ENCODE assay signal across 1 cellular context in the genomic region with DNA sequence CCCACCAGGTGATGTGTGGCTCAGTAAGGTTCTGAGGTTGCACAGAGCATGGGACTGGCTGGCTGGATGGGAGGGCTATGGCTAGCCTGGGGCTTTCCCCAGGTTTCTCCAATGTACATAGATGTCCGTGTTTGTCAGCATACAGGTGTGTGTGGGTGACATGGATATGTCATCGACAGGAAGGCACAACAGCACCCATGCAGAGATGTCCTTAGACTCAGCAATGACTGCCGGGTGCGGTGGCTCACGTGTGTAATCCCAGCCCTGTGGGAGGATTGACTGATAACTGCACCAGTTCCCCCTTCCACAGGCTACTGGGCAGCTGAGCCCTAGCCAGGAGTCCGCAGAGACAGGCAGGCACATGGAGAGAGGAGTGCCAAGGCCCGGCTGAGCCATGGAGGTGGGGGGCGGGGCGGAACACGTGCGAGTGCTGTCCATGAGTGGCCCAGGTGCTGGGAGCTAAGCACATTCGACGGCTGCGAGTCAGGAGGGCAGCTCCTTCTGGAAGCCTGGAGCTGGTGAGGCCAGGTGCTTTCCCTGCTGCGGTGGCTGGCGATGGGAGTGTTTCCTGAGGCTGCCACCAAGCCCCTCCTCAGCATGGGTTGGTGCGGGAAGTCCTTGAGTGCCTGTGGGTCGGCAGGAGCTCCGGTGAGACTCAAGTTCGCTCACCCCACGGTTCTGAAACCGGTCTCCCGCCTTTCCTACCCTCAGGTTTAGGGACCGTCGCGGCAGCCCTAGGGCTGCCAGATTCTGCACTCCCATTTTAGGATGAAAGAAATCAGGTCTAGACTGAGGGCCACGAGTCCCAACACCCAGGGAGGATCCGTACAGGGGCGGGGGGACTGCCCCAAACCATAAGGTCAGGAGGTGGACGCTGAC.
TF ChIP-seq lines count a peak whose summit lies in the region.

No MANE protein-coding gene starts in this region.

TF ChIP-seq in WTC11, 78 proteins besides CTCF, POLR2A, EP300 and RAD21 (continues in another document):
- no peak for TF ChIP-seq GTF2I (CRISPR knock-in tag; conservative IDR thresholded peaks at IDR 0.05)
- TF ChIP-seq TEAD4 (CRISPR knock-in tag; IDR thresholded peaks at IDR 0.05) = no peak
- no peak for TF ChIP-seq CREM (CRISPR knock-in tag; IDR thresholded peaks at IDR 0.05)
- TF ChIP-seq, protein P1, sequence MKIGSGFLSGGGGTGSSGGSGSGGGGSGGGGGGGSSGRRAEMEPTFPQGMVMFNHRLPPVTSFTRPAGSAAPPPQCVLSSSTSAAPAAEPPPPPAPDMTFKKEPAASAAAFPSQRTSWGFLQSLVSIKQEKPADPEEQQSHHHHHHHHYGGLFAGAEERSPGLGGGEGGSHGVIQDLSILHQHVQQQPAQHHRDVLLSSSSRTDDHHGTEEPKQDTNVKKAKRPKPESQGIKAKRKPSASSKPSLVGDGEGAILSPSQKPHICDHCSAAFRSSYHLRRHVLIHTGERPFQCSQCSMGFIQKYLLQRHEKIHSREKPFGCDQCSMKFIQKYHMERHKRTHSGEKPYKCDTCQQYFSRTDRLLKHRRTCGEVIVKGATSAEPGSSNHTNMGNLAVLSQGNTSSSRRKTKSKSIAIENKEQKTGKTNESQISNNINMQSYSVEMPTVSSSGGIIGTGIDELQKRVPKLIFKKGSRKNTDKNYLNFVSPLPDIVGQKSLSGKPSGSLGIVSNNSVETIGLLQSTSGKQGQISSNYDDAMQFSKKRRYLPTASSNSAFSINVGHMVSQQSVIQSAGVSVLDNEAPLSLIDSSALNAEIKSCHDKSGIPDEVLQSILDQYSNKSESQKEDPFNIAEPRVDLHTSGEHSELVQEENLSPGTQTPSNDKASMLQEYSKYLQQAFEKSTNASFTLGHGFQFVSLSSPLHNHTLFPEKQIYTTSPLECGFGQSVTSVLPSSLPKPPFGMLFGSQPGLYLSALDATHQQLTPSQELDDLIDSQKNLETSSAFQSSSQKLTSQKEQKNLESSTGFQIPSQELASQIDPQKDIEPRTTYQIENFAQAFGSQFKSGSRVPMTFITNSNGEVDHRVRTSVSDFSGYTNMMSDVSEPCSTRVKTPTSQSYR (CRISPR knock-in tag; IDR thresholded peaks at IDR 0.05) = 0 out of 2 replicates have a peak, but pooled peaks have one; percentile 71
- TF ChIP-seq, protein P2, sequence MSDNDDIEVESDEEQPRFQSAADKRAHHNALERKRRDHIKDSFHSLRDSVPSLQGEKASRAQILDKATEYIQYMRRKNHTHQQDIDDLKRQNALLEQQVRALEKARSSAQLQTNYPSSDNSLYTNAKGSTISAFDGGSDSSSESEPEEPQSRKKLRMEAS (CRISPR knock-in tag; IDR thresholded peaks at IDR 0.05) = peak; percentile 93
- TF ChIP-seq, protein P3, sequence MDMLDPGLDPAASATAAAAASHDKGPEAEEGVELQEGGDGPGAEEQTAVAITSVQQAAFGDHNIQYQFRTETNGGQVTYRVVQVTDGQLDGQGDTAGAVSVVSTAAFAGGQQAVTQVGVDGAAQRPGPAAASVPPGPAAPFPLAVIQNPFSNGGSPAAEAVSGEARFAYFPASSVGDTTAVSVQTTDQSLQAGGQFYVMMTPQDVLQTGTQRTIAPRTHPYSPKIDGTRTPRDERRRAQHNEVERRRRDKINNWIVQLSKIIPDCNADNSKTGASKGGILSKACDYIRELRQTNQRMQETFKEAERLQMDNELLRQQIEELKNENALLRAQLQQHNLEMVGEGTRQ (CRISPR knock-in tag; IDR thresholded peaks at IDR 0.05) = no peak
- no peak for TF ChIP-seq SP1 (CRISPR knock-in tag; conservative IDR thresholded peaks at IDR 0.05)
- TF ChIP-seq ZNF423 (CRISPR knock-in tag; IDR thresholded peaks at IDR 0.05) = no peak
- TF ChIP-seq, protein P4, sequence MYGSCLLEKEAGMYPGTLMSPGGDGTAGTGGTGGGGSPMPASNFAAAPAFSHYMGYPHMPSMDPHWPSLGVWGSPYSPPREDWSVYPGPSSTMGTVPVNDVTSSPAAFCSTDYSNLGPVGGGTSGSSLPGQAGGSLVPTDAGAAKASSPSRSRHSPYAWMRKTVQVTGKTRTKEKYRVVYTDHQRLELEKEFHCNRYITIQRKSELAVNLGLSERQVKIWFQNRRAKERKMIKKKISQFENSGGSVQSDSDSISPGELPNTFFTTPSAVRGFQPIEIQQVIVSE (CRISPR knock-in tag; IDR thresholded peaks at IDR 0.05; ENCODE audit: borderline replicate concordance) = no peak
- no peak for TF ChIP-seq GABPB1 (CRISPR knock-in tag; IDR thresholded peaks at IDR 0.05)
- TF ChIP-seq, protein P5, sequence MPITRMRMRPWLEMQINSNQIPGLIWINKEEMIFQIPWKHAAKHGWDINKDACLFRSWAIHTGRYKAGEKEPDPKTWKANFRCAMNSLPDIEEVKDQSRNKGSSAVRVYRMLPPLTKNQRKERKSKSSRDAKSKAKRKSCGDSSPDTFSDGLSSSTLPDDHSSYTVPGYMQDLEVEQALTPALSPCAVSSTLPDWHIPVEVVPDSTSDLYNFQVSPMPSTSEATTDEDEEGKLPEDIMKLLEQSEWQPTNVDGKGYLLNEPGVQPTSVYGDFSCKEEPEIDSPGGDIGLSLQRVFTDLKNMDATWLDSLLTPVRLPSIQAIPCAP (CRISPR knock-in tag; IDR thresholded peaks at IDR 0.05) = no peak
- TF ChIP-seq SMAD3 (CRISPR knock-in tag; IDR thresholded peaks at IDR 0.05; ENCODE audit: borderline replicate concordance) = peak; percentile 78
- TF ChIP-seq JUN (CRISPR knock-in tag; IDR thresholded peaks at IDR 0.05) = no peak
- TF ChIP-seq, protein P6, sequence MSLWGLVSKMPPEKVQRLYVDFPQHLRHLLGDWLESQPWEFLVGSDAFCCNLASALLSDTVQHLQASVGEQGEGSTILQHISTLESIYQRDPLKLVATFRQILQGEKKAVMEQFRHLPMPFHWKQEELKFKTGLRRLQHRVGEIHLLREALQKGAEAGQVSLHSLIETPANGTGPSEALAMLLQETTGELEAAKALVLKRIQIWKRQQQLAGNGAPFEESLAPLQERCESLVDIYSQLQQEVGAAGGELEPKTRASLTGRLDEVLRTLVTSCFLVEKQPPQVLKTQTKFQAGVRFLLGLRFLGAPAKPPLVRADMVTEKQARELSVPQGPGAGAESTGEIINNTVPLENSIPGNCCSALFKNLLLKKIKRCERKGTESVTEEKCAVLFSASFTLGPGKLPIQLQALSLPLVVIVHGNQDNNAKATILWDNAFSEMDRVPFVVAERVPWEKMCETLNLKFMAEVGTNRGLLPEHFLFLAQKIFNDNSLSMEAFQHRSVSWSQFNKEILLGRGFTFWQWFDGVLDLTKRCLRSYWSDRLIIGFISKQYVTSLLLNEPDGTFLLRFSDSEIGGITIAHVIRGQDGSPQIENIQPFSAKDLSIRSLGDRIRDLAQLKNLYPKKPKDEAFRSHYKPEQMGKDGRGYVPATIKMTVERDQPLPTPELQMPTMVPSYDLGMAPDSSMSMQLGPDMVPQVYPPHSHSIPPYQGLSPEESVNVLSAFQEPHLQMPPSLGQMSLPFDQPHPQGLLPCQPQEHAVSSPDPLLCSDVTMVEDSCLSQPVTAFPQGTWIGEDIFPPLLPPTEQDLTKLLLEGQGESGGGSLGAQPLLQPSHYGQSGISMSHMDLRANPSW (CRISPR knock-in tag; conservative IDR thresholded peaks at IDR 0.05; ENCODE audit: low read depth) = no peak
- peak; percentile 90; the same call in 1 of the 2 replicates for TF ChIP-seq ZNF232 (CRISPR knock-in tag; IDR thresholded peaks at IDR 0.05)
- no peak for TF ChIP-seq ZNF416 (CRISPR knock-in tag; IDR thresholded peaks at IDR 0.05)
- TF ChIP-seq, protein P7, sequence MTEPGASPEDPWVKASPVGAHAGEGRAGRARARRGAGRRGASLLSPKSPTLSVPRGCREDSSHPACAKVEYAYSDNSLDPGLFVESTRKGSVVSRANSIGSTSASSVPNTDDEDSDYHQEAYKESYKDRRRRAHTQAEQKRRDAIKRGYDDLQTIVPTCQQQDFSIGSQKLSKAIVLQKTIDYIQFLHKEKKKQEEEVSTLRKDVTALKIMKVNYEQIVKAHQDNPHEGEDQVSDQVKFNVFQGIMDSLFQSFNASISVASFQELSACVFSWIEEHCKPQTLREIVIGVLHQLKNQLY (CRISPR knock-in tag; IDR thresholded peaks at IDR 0.05) = no peak
- no peak for TF ChIP-seq ZNF263 (CRISPR knock-in tag; IDR thresholded peaks at IDR 0.05; ENCODE audit: low read depth)
- TF ChIP-seq, protein P8, sequence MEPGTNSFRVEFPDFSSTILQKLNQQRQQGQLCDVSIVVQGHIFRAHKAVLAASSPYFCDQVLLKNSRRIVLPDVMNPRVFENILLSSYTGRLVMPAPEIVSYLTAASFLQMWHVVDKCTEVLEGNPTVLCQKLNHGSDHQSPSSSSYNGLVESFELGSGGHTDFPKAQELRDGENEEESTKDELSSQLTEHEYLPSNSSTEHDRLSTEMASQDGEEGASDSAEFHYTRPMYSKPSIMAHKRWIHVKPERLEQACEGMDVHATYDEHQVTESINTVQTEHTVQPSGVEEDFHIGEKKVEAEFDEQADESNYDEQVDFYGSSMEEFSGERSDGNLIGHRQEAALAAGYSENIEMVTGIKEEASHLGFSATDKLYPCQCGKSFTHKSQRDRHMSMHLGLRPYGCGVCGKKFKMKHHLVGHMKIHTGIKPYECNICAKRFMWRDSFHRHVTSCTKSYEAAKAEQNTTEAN (CRISPR knock-in tag; IDR thresholded peaks at IDR 0.05) = no peak
- peak; percentile 15; the same call in 1 of the 2 replicates for TF ChIP-seq FOXP1 (CRISPR knock-in tag; IDR thresholded peaks at IDR 0.05; ENCODE audit: borderline replicate concordance)
- TF ChIP-seq CREB1 (CRISPR knock-in tag; IDR thresholded peaks at IDR 0.05) = 0 out of 2 replicates have a peak, but pooled peaks have one; percentile 54
- TF ChIP-seq, protein P9, sequence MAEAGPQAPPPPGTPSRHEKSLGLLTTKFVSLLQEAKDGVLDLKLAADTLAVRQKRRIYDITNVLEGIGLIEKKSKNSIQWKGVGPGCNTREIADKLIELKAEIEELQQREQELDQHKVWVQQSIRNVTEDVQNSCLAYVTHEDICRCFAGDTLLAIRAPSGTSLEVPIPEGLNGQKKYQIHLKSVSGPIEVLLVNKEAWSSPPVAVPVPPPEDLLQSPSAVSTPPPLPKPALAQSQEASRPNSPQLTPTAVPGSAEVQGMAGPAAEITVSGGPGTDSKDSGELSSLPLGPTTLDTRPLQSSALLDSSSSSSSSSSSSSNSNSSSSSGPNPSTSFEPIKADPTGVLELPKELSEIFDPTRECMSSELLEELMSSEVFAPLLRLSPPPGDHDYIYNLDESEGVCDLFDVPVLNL (CRISPR knock-in tag; IDR thresholded peaks at IDR 0.05; ENCODE audit: borderline replicate concordance, low read depth) = no peak
- TF ChIP-seq OVOL2 (CRISPR knock-in tag; IDR thresholded peaks at IDR 0.05; ENCODE audit: borderline replicate concordance) = no peak
- TF ChIP-seq MXD4 (CRISPR knock-in tag; IDR thresholded peaks at IDR 0.05; ENCODE audit: borderline replicate concordance) = no peak
- no peak for TF ChIP-seq ZNF219 (CRISPR knock-in tag; IDR thresholded peaks at IDR 0.05; ENCODE audit: borderline replicate concordance)
- TF ChIP-seq ZNF396 (CRISPR knock-in tag; IDR thresholded peaks at IDR 0.05; ENCODE audit: borderline replicate concordance) = no peak
- no peak for TF ChIP-seq JAZF1 (CRISPR knock-in tag; IDR thresholded peaks at IDR 0.05)
- no peak for TF ChIP-seq HMGA2 (CRISPR knock-in tag; IDR thresholded peaks at IDR 0.05)
- no peak for TF ChIP-seq ZBTB21 (CRISPR knock-in tag; IDR thresholded peaks at IDR 0.05; ENCODE audit: borderline replicate concordance)
- TF ChIP-seq, protein P10, sequence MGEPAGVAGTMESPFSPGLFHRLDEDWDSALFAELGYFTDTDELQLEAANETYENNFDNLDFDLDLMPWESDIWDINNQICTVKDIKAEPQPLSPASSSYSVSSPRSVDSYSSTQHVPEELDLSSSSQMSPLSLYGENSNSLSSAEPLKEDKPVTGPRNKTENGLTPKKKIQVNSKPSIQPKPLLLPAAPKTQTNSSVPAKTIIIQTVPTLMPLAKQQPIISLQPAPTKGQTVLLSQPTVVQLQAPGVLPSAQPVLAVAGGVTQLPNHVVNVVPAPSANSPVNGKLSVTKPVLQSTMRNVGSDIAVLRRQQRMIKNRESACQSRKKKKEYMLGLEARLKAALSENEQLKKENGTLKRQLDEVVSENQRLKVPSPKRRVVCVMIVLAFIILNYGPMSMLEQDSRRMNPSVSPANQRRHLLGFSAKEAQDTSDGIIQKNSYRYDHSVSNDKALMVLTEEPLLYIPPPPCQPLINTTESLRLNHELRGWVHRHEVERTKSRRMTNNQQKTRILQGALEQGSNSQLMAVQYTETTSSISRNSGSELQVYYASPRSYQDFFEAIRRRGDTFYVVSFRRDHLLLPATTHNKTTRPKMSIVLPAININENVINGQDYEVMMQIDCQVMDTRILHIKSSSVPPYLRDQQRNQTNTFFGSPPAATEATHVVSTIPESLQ (CRISPR knock-in tag; IDR thresholded peaks at IDR 0.05) = no peak
- no peak for TF ChIP-seq IRF2 (CRISPR knock-in tag; IDR thresholded peaks at IDR 0.05; ENCODE audit: borderline replicate concordance, low read depth)
- TF ChIP-seq TCF7 (CRISPR knock-in tag; IDR thresholded peaks at IDR 0.05; ENCODE audit: low read depth) = no peak
- no peak for TF ChIP-seq EMX1 (CRISPR knock-in tag; IDR thresholded peaks at IDR 0.05)
- TF ChIP-seq, protein P11, sequence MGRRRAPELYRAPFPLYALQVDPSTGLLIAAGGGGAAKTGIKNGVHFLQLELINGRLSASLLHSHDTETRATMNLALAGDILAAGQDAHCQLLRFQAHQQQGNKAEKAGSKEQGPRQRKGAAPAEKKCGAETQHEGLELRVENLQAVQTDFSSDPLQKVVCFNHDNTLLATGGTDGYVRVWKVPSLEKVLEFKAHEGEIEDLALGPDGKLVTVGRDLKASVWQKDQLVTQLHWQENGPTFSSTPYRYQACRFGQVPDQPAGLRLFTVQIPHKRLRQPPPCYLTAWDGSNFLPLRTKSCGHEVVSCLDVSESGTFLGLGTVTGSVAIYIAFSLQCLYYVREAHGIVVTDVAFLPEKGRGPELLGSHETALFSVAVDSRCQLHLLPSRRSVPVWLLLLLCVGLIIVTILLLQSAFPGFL (CRISPR knock-in tag; IDR thresholded peaks at IDR 0.05; ENCODE audit: borderline replicate concordance) = no peak
- TF ChIP-seq NR3C1 (CRISPR knock-in tag; conservative IDR thresholded peaks at IDR 0.05; ENCODE audit: low read depth) = no peak
- TF ChIP-seq NFE2L1 (CRISPR knock-in tag; IDR thresholded peaks at IDR 0.05) = no peak
- TF ChIP-seq RORB (CRISPR knock-in tag; IDR thresholded peaks at IDR 0.05) = no peak
- TF ChIP-seq ZNF317 (CRISPR knock-in tag; IDR thresholded peaks at IDR 0.05; ENCODE audit: borderline replicate concordance, low read depth) = no peak
